ENCODE assay signal across 1 cellular context in genomic region chr22:31346733-31347250, GRCh38.
TF ChIP-seq lines count a peak whose summit lies in the region.

No MANE protein-coding gene starts in this region.

TF ChIP-seq in endothelial cell of umbilical vein, 7 proteins besides CTCF, POLR2A, EP300 and RAD21 (continued from another document):
- no peak for TF ChIP-seq POLR2AphosphoS5 (IDR thresholded peaks at IDR 0.05; ENCODE audit: insufficient read depth, low read depth, low read length)
- TF ChIP-seq GATA2 (IDR thresholded peaks at IDR 0.05; ENCODE audit: insufficient read depth, insufficient read length, low read depth, low read length): no peak
- no peak for TF ChIP-seq EZH2 (IDR thresholded peaks at IDR 0.05; ENCODE audit: borderline replicate concordance, low read depth, low read length, severe bottlenecking)
- no peak for TF ChIP-seq MAX (IDR thresholded peaks at IDR 0.05; ENCODE audit: insufficient read depth, insufficient read length)
- no peak for TF ChIP-seq JUN (IDR thresholded peaks at IDR 0.05; ENCODE audit: borderline replicate concordance, insufficient read depth, insufficient read length, low read depth)
- TF ChIP-seq FOS (IDR thresholded peaks at IDR 0.05; ENCODE audit: borderline replicate concordance, insufficient read depth, low read length): no peak
TF ChIP-seq in endothelial cell of umbilical vein: peak in this region for 0.
